In genomic region chr19:53981408-53981998, GRCh38 we compare ENCODE assay signal across 15 cellular contexts. TPM values are rescaled to one million over a fixed set of nuclear protein-coding genes. Genes with fewer than 3 reads are reported as not detected.
DNase-seq lines count a peak whose midpoint lies in the region; ATAC-seq and TF ChIP-seq lines count a peak whose summit lies in the region.
"Had no signal": no experiment of that assay in that cellular context is flagged by ENCODE, and none has a peak within 500 bp of the region (broad histone marks: within the 10 kb centered on the region; RNA-seq: fewer than 3 reads in every experiment).

No MANE protein-coding gene starts in this region.

- peak overlapping the region in 2 of 6 donors; percentile 56 to 85 for H3K27ac Mint-ChIP-seq in naive B cell
- H3K27ac Mint-ChIP-seq in activated T-helper 1 cell treated with anti-CD3 and anti-CD28 coated beads, Interleukin-12 subunit alpha, Interleukin-12 subunit beta, Interleukin-2, Interleukin-4 antibody, amounts not matched to agents 30 ng/mL and 10 ng/mL and 1 ng/mL, durations not matched to agents 14 hours and 24 hours and 36 hours = no peak overlapping the region

- H3K4me1 Mint-ChIP-seq in naive B cell = peaks cover 25 to 30% (median 28%) of the 10 kb centered on the region in 3 donors
- H3K4me1 Mint-ChIP-seq in activated T-helper 1 cell treated with anti-CD3 and anti-CD28 coated beads, Interleukin-12 subunit alpha, Interleukin-12 subunit beta, Interleukin-2, Interleukin-4 antibody, amounts not matched to agents 30 ng/mL and 10 ng/mL and 1 ng/mL, durations not matched to agents 14 hours and 24 hours and 36 hours (ENCODE audit: low read depth) = peaks cover 7% of the 10 kb centered on the region

- H3K9me3 Mint-ChIP-seq in naive B cell = peaks cover 16 to 25% (median 18%) of the 10 kb centered on the region in 7 donors
- peaks cover 8% of the 10 kb centered on the region for H3K9me3 Mint-ChIP-seq in activated T-helper 1 cell treated with anti-CD3 and anti-CD28 coated beads, Interleukin-12 subunit alpha, Interleukin-12 subunit beta, Interleukin-2, Interleukin-4 antibody, amounts not matched to agents 30 ng/mL and 10 ng/mL and 1 ng/mL, durations not matched to agents 14 hours and 24 hours and 36 hours

- H3K4me2 ChIP-seq in OCI-LY7 (ENCODE audit: low read length) = no peak overlapping the region
- H3K4me2 ChIP-seq: KMS-11 had no signal

- no TSS peak for BruUV-seq in A673 (replicated peaks; lab: Mats Ljungman, UMichigan)
- BruUV-seq in OCI-LY7 (replicated peaks; lab: Mats Ljungman, UMichigan) = no TSS peak

- H3K27ac ChIP-seq in A673 (ENCODE audit: low read depth, low read length, poor library complexity, severe bottlenecking) (peak overlapping the region; percentile 26), HEK293 (ENCODE audit: extremely low read depth, low read depth, low read length) (peak overlapping the region; percentile 12; the same call in 1 of the 2 replicates), OCI-LY7 (ENCODE audit: low read depth, low read length, poor library complexity, severe bottlenecking) (no peak overlapping the region)
- H3K27ac ChIP-seq: KMS-11, sigmoid colon had no signal

- H3K27me3 Mint-ChIP-seq in naive B cell = peaks cover 28 to 53% (median 46%) of the 10 kb centered on the region in 3 donors
- peaks cover 35% of the 10 kb centered on the region for H3K27me3 Mint-ChIP-seq in activated T-helper 1 cell treated with anti-CD3 and anti-CD28 coated beads, Interleukin-12 subunit alpha, Interleukin-12 subunit beta, Interleukin-2, Interleukin-4 antibody, amounts not matched to agents 30 ng/mL and 10 ng/mL and 1 ng/mL, durations not matched to agents 14 hours and 24 hours and 36 hours (ENCODE audit: insufficient read depth)

- H3K9me3 ChIP-seq in A673 (ENCODE audit: low read depth, low read length, poor library complexity, severe bottlenecking) (no peaks in the 10 kb centered on the region), HEK293 (ENCODE audit: control insufficient read depth, insufficient read depth, low read depth, low read length) (no peaks in the 10 kb centered on the region), OCI-LY7 (ENCODE audit: low read length) (no peaks in the 10 kb centered on the region)
- H3K9me3 ChIP-seq: sigmoid colon, uterus had no signal

- H3K9me2 ChIP-seq in OCI-LY7 (ENCODE audit: insufficient read depth, low read length) = no peaks in the 10 kb centered on the region

- H3K4me1 ChIP-seq in A673 (ENCODE audit: insufficient read depth, low read length, poor library complexity, severe bottlenecking) (peaks cover 23% of the 10 kb centered on the region), HEK293 (ENCODE audit: control insufficient read depth, insufficient read depth, low read length) (peaks cover 18% of the 10 kb centered on the region), OCI-LY7 (ENCODE audit: insufficient read depth, low read length, poor library complexity, severe bottlenecking) (peaks cover 4% of the 10 kb centered on the region)

- H3K79me2 ChIP-seq in OCI-LY7 (ENCODE audit: insufficient read depth, low read depth, low read length) = no peaks in the 10 kb centered on the region

- TF ChIP-seq CTCF in A673 (conservative IDR thresholded peaks at IDR 0.05; ENCODE audit: low read depth, low read length) (no peak), HEK293 (tag by site-specific recombination; IDR thresholded peaks at IDR 0.05) (no peak), cardiac fibroblast (IDR thresholded peaks at IDR 0.05; ENCODE audit: low read depth, low read length) (no peak), OCI-LY7 (conservative IDR thresholded peaks at IDR 0.05; ENCODE audit: low read length) (no peak)

- H2AFZ ChIP-seq in OCI-LY7 (ENCODE audit: low read length) = no peak overlapping the region

- H3K4me3 Mint-ChIP-seq in naive B cell = peak overlapping the region; percentile 15 to 80 (median 62)
- H3K4me3 Mint-ChIP-seq in activated T-helper 1 cell treated with anti-CD3 and anti-CD28 coated beads, Interleukin-12 subunit alpha, Interleukin-12 subunit beta, Interleukin-2, Interleukin-4 antibody, amounts not matched to agents 30 ng/mL and 10 ng/mL and 1 ng/mL, durations not matched to agents 14 hours and 24 hours and 36 hours = no peak overlapping the region

- intact Hi-C loops in A673 (cut with micrococcal nuclease; ENCODE audit: unreplicated experiment) (no loop called here), OCI-LY7 (cut with micrococcal nuclease; ENCODE audit: unreplicated experiment) (no loop called here)
- intact Hi-C loops in activated T-helper 1 cell treated with anti-CD3 and anti-CD28 coated beads, Interleukin-12 subunit alpha, Interleukin-12 subunit beta, Interleukin-2, Interleukin-4 antibody, amounts not matched to agents 30 ng/mL and 10 ng/mL and 1 ng/mL, durations not matched to agents 14 hours and 24 hours and 36 hours (cut with micrococcal nuclease) = no loop called here

- CTCF ChIA-PET in A673 (lab: Charles Lee) (no interaction called here), HEK293 (lab: Yijun Ruan, JAX) (interaction anchor here (0.6 to 1.2 kb wide), 6 partner anchors 16 to 188 kb away, joined by 3 to 7 read pairs (median 4); no protein-coding TSS in a partner anchor), OCI-LY7 (lab: Charles Lee; ENCODE audit: unreplicated experiment) (no interaction called here)

- no peaks in the 10 kb centered on the region for H3K36me3 ChIP-seq in A673 (ENCODE audit: insufficient read depth, low read length, poor library complexity, severe bottlenecking)
- H3K36me3 ChIP-seq in HEK293 (ENCODE audit: control insufficient read depth in 2 of 2, insufficient read depth in 1 of 2, low read length in 2 of 2) = no peaks in the 10 kb centered on the region
- no peaks in the 10 kb centered on the region for H3K36me3 ChIP-seq in OCI-LY7 (ENCODE audit: insufficient read depth, low read length)
- H3K36me3 ChIP-seq: sigmoid colon, uterus had no signal

- H3K4me3 ChIP-seq in A673 (ENCODE audit: low read depth, low read length, poor library complexity, severe bottlenecking) (peak overlapping the region; percentile 57), HEK293 (ENCODE audit: low read depth, low read length) (no peak overlapping the region), cardiac fibroblast (replicated peaks in 1 of 2; ENCODE audit: low read depth in 2 of 2, low read length in 2 of 2) (peak overlapping the region; percentile 22 to 47), OCI-LY7 (ENCODE audit: low read depth, low read length, poor library complexity, severe bottlenecking) (no peak overlapping the region)
- H3K4me3 ChIP-seq: uterus had no signal

- no peak for ATAC-seq in naive B cell (ENCODE audit: low read depth in 2 of 2)

- POLR2A ChIA-PET in A673 (lab: Charles Lee; ENCODE audit: low non-redundant PET) (no interaction called here), HEK293 (lab: Yijun Ruan, JAX) (interaction anchor here (1.0 to 1.4 kb wide), 2 partner anchors 10 to 156 kb away, joined by 3 to 6 read pairs; partner anchors contain the start of genes CACNG6 and CNOT3), OCI-LY7 (lab: Charles Lee) (no interaction called here)

- H3K36me3 Mint-ChIP-seq in naive B cell = peaks cover 0 to 36% of the 10 kb centered on the region in 2 donors
- H3K36me3 Mint-ChIP-seq in activated T-helper 1 cell treated with anti-CD3 and anti-CD28 coated beads, Interleukin-12 subunit alpha, Interleukin-12 subunit beta, Interleukin-2, Interleukin-4 antibody, amounts not matched to agents 30 ng/mL and 10 ng/mL and 1 ng/mL, durations not matched to agents 14 hours and 24 hours and 36 hours (ENCODE audit: low read depth) = peaks cover 6% of the 10 kb centered on the region

- no peak for DNase-seq in A673 (ENCODE audit: low spot score)
- no peak for DNase-seq in cardiac fibroblast (ENCODE audit: low read depth in 2 of 2)
- DNase-seq in naive B cell = no peak
- no peak for DNase-seq in activated T-helper 1 cell treated with anti-CD3 and anti-CD28 coated beads, Interleukin-12 subunit alpha, Interleukin-12 subunit beta, Interleukin-2, Interleukin-4 antibody, amounts not matched to agents 30 ng/mL and 10 ng/mL and 1 ng/mL, durations not matched to agents 14 hours and 24 hours and 36 hours (ENCODE audit: low spot score)
- DNase-seq in activated CD4-positive, alpha-beta T cell treated with anti-CD3 and anti-CD28 coated beads, Interleukin-2, amount 50 U/mL, for 48 hours = no peak
- no peak for DNase-seq in NCI-H2171 treated with DMSO at 0.1 percent for 48 hours (lab: John Stamatoyannopoulos, UW)
- DNase-seq in OCI-LY7 (ENCODE audit: low spot score) = no peak
- DNase-seq: activated CD8-positive, alpha-beta memory T cell treated with anti-CD3 and anti-CD28 coated beads, Interleukin-2, amount 50 U/mL, for 48 hours; NCI-H2107; OCI-M1; sigmoid colon; uterus had no signal

- no peaks in the 10 kb centered on the region for H4K20me1 ChIP-seq in OCI-LY7 (ENCODE audit: insufficient read depth, low read length)

- no peaks in the 10 kb centered on the region for H3K27me3 ChIP-seq in A673 (replicated peaks; ENCODE audit: insufficient read depth, low read depth, low read length, poor library complexity)

RNA-seq across cellular contexts. Expression of gene CACNG6, which starts 9.9 kb away (rescaled TPM):
- total RNA-seq in A673 (2021) (0.50 TPM in 1 of 2 replicates, not detected in the other), OCI-LY7 (2022) (1.2 and 1.8 TPM in 2 replicates)
- not detected for polyA plus RNA-seq in naive B cell (ENCODE audit: low read depth in 6 of 6)
- total RNA-seq in activated T-helper 1 cell treated with anti-CD3 and anti-CD28 coated beads, Interleukin-12 subunit alpha, Interleukin-12 subunit beta, Interleukin-2, Interleukin-4 antibody, amounts not matched to agents 30 ng/mL and 10 ng/mL and 1 ng/mL, durations not matched to agents 14 hours and 24 hours and 36 hours = not detected in 2 replicates
- 4.9 and 5.9 TPM in 2 replicates for total RNA-seq in OCI-LY7 (2014; rRNA removed; shearing (Covaris generic))
- total RNA-seq: G401, sigmoid colon had no signal
- polyA plus RNA-seq: sigmoid colon had no signal

RNA-seq across cellular contexts. Expression of gene CACNG8, which starts 18.8 kb away (rescaled TPM):
- total RNA-seq in A673 (2021) = 1.3 TPM in 2 replicates
- polyA plus RNA-seq in naive B cell (ENCODE audit: low read depth in 6 of 6) = not detected
- not detected in 2 replicates for total RNA-seq in activated T-helper 1 cell treated with anti-CD3 and anti-CD28 coated beads, Interleukin-12 subunit alpha, Interleukin-12 subunit beta, Interleukin-2, Interleukin-4 antibody, amounts not matched to agents 30 ng/mL and 10 ng/mL and 1 ng/mL, durations not matched to agents 14 hours and 24 hours and 36 hours
- total RNA-seq in OCI-LY7 (2014; rRNA removed; shearing (Covaris generic)) = not detected in 2 replicates
- total RNA-seq in OCI-LY7 (2022) = not detected in 2 replicates

Comparison
In these comparisons a context has a peak if more than half of its experiments do, and no peak if none do; other contexts are left out.
1. H3K4me3 ChIP-seq: peak in A673 (single experiment) and cardiac fibroblast (2 of 2); none in HEK293 (single experiment) and OCI-LY7 (single experiment).